ENCODE assay signal across 8 cellular contexts in genomic region chr1:231527586-231528174, GRCh38. TPM values are rescaled to one million over a fixed set of nuclear protein-coding genes. Genes with fewer than 3 reads are reported as not detected.
DNase-seq lines count a peak whose midpoint lies in the region; ATAC-seq, FAIRE-seq and TF ChIP-seq lines count a peak whose summit lies in the region.

No MANE protein-coding gene starts in this region.

- H3K9me3 Mint-ChIP-seq in activated naive CD8-positive, alpha-beta T cell treated with anti-CD3 and anti-CD28 coated beads, Interleukin-2, amount 50 U/mL, for 24 hours: no peaks in the 10 kb centered on the region

- ATAC-seq in GM19397 (IDR thresholded peaks at IDR 0.05; ENCODE audit: unreplicated experiment): peak; percentile 8
- peak; percentile 12 for ATAC-seq in HG03442 (IDR thresholded peaks at IDR 0.05; ENCODE audit: unreplicated experiment)
- ATAC-seq in activated naive CD8-positive, alpha-beta T cell treated with anti-CD3 and anti-CD28 coated beads, Interleukin-2, amount 50 U/mL, for 24 hours: peak; percentile 9

- peak; percentile 8 for DNase-seq in activated naive CD8-positive, alpha-beta T cell treated with anti-CD3 and anti-CD28 coated beads, Interleukin-2, amount 50 U/mL, for 24 hours
- DNase-seq in keratinocyte (ENCODE audit: low read depth, low spot score) (no peak), HT-29 (ENCODE audit: low spot score) (no peak)
- no peak for DNase-seq in stimulated activated CD4-positive, alpha-beta T cell treated with anti-CD3 and anti-CD28 coated beads, Interleukin-15, amount 100 ng/mL, for 24 hours

- H3K27ac ChIP-seq in BLaER1 (peak overlapping the region; percentile 93), keratinocyte (ENCODE audit: control insufficient read depth, insufficient read depth, low read length) (peak overlapping the region; percentile 98), temporal lobe (ENCODE audit: low read depth, low read length) (peak overlapping the region; percentile 93)

- peak overlapping the region; percentile 76 for H3K4me3 ChIP-seq in BLaER1
- peak overlapping the region; percentile 77 to 80 (median 77) for H3K4me3 ChIP-seq in keratinocyte (ENCODE audit: control insufficient read depth in 2 of 3, extremely low read depth in 1 of 3, insufficient read depth in 2 of 3, low read depth in 1 of 3, low read length in 3 of 3)

- peaks cover 39% of the 10 kb centered on the region for H3K4me1 ChIP-seq in BLaER1
- peaks cover 23% of the 10 kb centered on the region for H3K4me1 ChIP-seq in keratinocyte (ENCODE audit: control insufficient read depth, extremely low read depth, insufficient read depth, low read length)

- H3K36me3 Mint-ChIP-seq in activated naive CD8-positive, alpha-beta T cell treated with anti-CD3 and anti-CD28 coated beads, Interleukin-2, amount 50 U/mL, for 24 hours (ENCODE audit: low read depth): peaks cover 9% of the 10 kb centered on the region

- dilution Hi-C loops in keratinocyte (cut with MboI; ENCODE audit: extremely low pct_ligation_motif_present, low sequenced_read_pairs): no loop called here

- H3K9ac ChIP-seq in BLaER1: peak overlapping the region; percentile 89
- peak overlapping the region; percentile 98 for H3K9ac ChIP-seq in keratinocyte (ENCODE audit: control insufficient read depth, extremely low read depth, insufficient read depth, low read length)

- no peak for TF ChIP-seq CTCF in keratinocyte (optimal IDR thresholded peaks at IDR 0.05 in 1 of 3, IDR thresholded peaks at IDR 0.05 in 1 of 3, conservative IDR thresholded peaks at IDR 0.05 in 1 of 3; ENCODE audit: extremely low read depth in 1 of 3, insufficient read depth in 2 of 3, low read length in 3 of 3)

- H3K4me1 Mint-ChIP-seq in activated naive CD8-positive, alpha-beta T cell treated with anti-CD3 and anti-CD28 coated beads, Interleukin-2, amount 50 U/mL, for 24 hours: peaks cover 34% of the 10 kb centered on the region

- no peaks in the 10 kb centered on the region for H3K9me1 ChIP-seq in keratinocyte (ENCODE audit: control insufficient read depth, extremely low read depth, insufficient read depth, low read length)

- FAIRE-seq in keratinocyte (lab: Jason Lieb, UNC): no peak

- H3K79me2 ChIP-seq in keratinocyte (ENCODE audit: control insufficient read depth, insufficient read depth, low read length): peaks cover 37% of the 10 kb centered on the region

- H4K20me1 ChIP-seq in BLaER1: no peaks in the 10 kb centered on the region
- no peaks in the 10 kb centered on the region for H4K20me1 ChIP-seq in keratinocyte (ENCODE audit: control insufficient read depth, extremely low read depth, insufficient read depth, low read length)

- peak overlapping the region; percentile 98 for H3K27ac Mint-ChIP-seq in activated naive CD8-positive, alpha-beta T cell treated with anti-CD3 and anti-CD28 coated beads, Interleukin-2, amount 50 U/mL, for 24 hours

- H3K9me3 ChIP-seq in BLaER1: peaks cover 13% of the 10 kb centered on the region; the same call in 1 of the 2 replicates
- H3K9me3 ChIP-seq in keratinocyte (ENCODE audit: control insufficient read depth, low read depth, low read length): no peaks in the 10 kb centered on the region

- peak overlapping the region; percentile 96 for H2AFZ ChIP-seq in keratinocyte (ENCODE audit: control insufficient read depth, low read length)

- no peaks in the 10 kb centered on the region for H3K27me3 ChIP-seq in BLaER1
- no peaks in the 10 kb centered on the region for H3K27me3 ChIP-seq in keratinocyte (ENCODE audit: control insufficient read depth, extremely low read depth, insufficient read depth, low read length)

- H3K4me2 ChIP-seq in BLaER1: peak overlapping the region; percentile 86
- peak overlapping the region; percentile 97 for H3K4me2 ChIP-seq in keratinocyte (ENCODE audit: control insufficient read depth, extremely low read depth, insufficient read depth, low read depth, low read length)

- peak overlapping the region; percentile 89 for H3K4me3 Mint-ChIP-seq in activated naive CD8-positive, alpha-beta T cell treated with anti-CD3 and anti-CD28 coated beads, Interleukin-2, amount 50 U/mL, for 24 hours

- no peaks in the 10 kb centered on the region for H3K27me3 Mint-ChIP-seq in activated naive CD8-positive, alpha-beta T cell treated with anti-CD3 and anti-CD28 coated beads, Interleukin-2, amount 50 U/mL, for 24 hours

- peaks cover 20% of the 10 kb centered on the region for H3K36me3 ChIP-seq in BLaER1
- no peaks in the 10 kb centered on the region for H3K36me3 ChIP-seq in keratinocyte (ENCODE audit: control insufficient read depth in 2 of 2, extremely low read depth in 1 of 2, insufficient read depth in 2 of 2, low read length in 2 of 2)

RNA-seq across cellular contexts. Expression of gene TSNAX, which starts 0.8 kb away (rescaled TPM):
- polyA plus RNA-seq in keratinocyte: 21.5 to 32.6 TPM (median 30.9 TPM) in 3 replicates
- 17.8 TPM for polyA plus RNA-seq in keratinocyte (2011; ENCODE audit: low read depth)
- 12.5 and 21.4 TPM in 2 replicates for polyA plus RNA-seq in keratinocyte (2011; cell fraction: cytosol; rRNA removed)
- 22.8 and 26.7 TPM in 2 replicates for polyA plus RNA-seq in keratinocyte (2011; cell fraction: nucleus; rRNA removed)
- polyA plus RNA-seq in keratinocyte (2012; ENCODE audit: low replicate concordance): 18.0 and 34.0 TPM in 2 replicates
- polyA minus RNA-seq in keratinocyte: 2.8 to 29.1 TPM (median 16.9 TPM) in 3 replicates
- polyA minus RNA-seq in keratinocyte (2011; cell fraction: cytosol; rRNA and poly(A)+ RNA removed): 17.6 TPM
- polyA minus RNA-seq in keratinocyte (2011; cell fraction: nucleus; rRNA and poly(A)+ RNA removed): 16.5 TPM in 2 replicates
- 32.5 TPM for total RNA-seq in temporal lobe
- total RNA-seq in HT-29 (2014; rRNA removed; shearing (Covaris generic)): 10.0 and 13.9 TPM in 2 replicates
